Comparison of ENCODE assay signal across 14 cellular contexts in the genomic region with DNA sequence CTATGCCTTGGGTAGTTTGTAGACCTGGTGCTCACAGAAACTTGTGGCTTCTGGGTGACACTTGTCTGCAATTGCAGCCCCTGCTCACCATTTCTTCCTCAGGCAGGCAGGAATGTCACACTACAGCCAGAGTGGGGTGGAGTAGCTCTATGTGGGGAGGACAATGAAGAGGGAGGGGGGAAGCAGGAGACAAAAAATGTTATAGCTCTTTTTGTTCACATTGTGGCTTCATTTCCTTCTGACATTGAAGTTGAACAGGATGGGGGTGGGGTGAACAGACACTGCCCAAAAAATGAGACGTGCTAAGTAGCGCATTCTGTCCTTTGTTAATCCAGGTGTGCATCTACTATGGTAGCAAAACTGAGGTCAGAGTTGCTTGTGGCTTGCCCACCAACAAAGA. TPM values are rescaled to one million over a fixed set of nuclear protein-coding genes. Genes with fewer than 3 reads are reported as not detected.
DNase-seq lines count a peak whose midpoint lies in the region; ATAC-seq, FAIRE-seq and TF ChIP-seq lines count a peak whose summit lies in the region.
"Had no signal": no experiment of that assay in that cellular context is flagged by ENCODE, and none has a peak within 500 bp of the region (broad histone marks: within the 10 kb centered on the region; RNA-seq: fewer than 3 reads in every experiment).

A gene with protein sequence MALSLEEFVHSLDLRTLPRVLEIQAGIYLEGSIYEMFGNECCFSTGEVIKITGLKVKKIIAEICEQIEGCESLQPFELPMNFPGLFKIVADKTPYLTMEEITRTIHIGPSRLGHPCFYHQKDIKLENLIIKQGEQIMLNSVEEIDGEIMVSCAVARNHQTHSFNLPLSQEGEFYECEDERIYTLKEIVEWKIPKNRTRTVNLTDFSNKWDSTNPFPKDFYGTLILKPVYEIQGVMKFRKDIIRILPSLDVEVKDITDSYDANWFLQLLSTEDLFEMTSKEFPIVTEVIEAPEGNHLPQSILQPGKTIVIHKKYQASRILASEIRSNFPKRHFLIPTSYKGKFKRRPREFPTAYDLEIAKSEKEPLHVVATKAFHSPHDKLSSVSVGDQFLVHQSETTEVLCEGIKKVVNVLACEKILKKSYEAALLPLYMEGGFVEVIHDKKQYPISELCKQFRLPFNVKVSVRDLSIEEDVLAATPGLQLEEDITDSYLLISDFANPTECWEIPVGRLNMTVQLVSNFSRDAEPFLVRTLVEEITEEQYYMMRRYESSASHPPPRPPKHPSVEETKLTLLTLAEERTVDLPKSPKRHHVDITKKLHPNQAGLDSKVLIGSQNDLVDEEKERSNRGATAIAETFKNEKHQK (minus strand): TSS at position 124 of the 400 bp plus-strand sequence. CDS start 126 bp downstream, outside the sequence.

- peak within 1 kb of the TSS; percentile 91 for H3K4me3 Mint-ChIP-seq in activated CD4-positive, alpha-beta T cell treated with anti-CD3 and anti-CD28 coated beads for 36 hours
- H3K4me3 Mint-ChIP-seq in activated CD8-positive, alpha-beta memory T cell treated with anti-CD3 and anti-CD28 coated beads, Interleukin-2, amount 10 ng/mL, durations not matched to agents 7 days and 5 days, result peak within 1 kb of the TSS; percentile 97
- H3K4me3 Mint-ChIP-seq: HFFc6 had no signal

- DNase-seq in activated CD4-positive, alpha-beta T cell treated with anti-CD3 and anti-CD28 coated beads for 36 hours, result peak; percentile 64
- no peak for DNase-seq in activated CD4-positive, alpha-beta T cell treated with anti-CD3 and anti-CD28 coated beads for 1 hour
- DNase-seq in activated CD8-positive, alpha-beta memory T cell treated with anti-CD3 and anti-CD28 coated beads, Interleukin-2, amount 10 ng/mL, durations not matched to agents 7 days and 5 days, result peak; percentile 82
- DNase-seq in effector memory CD4-positive, alpha-beta T cell, result peak in 2 of 3 donors; percentile 3 to 16
- DNase-seq in transverse colon (peak; percentile 10), middle frontal gyrus (ENCODE audit: extremely low spot score, low spot score) (no peak), H54 (ENCODE audit: insufficient read length, low spot score) (no peak), GM13977 (ENCODE audit: low spot score) (no peak)
- DNase-seq: anterior cingulate cortex, HFFc6, left cardiac atrium, PC-3 had no signal

- H3K4me3 ChIP-seq in effector memory CD4-positive, alpha-beta T cell (ENCODE audit: insufficient read depth, low read depth, low read length, poor library complexity, severe bottlenecking), result peak within 1 kb of the TSS; percentile 61
- H3K4me3 ChIP-seq in transverse colon, result peak within 1 kb of the TSS in 1 of 4 donors; percentile 2

- peaks cover 8% of the 10 kb centered on the region for H3K9me3 Mint-ChIP-seq in activated CD4-positive, alpha-beta T cell treated with anti-CD3 and anti-CD28 coated beads for 36 hours (ENCODE audit: low read depth)
- no peaks in the 10 kb centered on the region for H3K9me3 Mint-ChIP-seq in activated CD8-positive, alpha-beta memory T cell treated with anti-CD3 and anti-CD28 coated beads, Interleukin-2, amount 10 ng/mL, durations not matched to agents 7 days and 5 days (ENCODE audit: low read depth)
- H3K9me3 Mint-ChIP-seq: HFFc6 had no signal

- POLR2A ChIA-PET in activated CD4-positive, alpha-beta T cell treated with anti-CD3 and anti-CD28 coated beads for 36 hours (lab: Charles Lee), result no interaction called here

- peaks cover 17% of the 10 kb centered on the region for H3K36me3 Mint-ChIP-seq in activated CD4-positive, alpha-beta T cell treated with anti-CD3 and anti-CD28 coated beads for 36 hours (ENCODE audit: low read depth)
- peaks cover 47% of the 10 kb centered on the region for H3K36me3 Mint-ChIP-seq in activated CD8-positive, alpha-beta memory T cell treated with anti-CD3 and anti-CD28 coated beads, Interleukin-2, amount 10 ng/mL, durations not matched to agents 7 days and 5 days

- TF ChIP-seq POLR2A in transverse colon (IDR thresholded peaks at IDR 0.05) (no peak), H54 (IDR thresholded peaks at IDR 0.05; ENCODE audit: low read depth, low read length) (no peak)

- peaks cover 66% of the 10 kb centered on the region for H3K4me1 Mint-ChIP-seq in activated CD4-positive, alpha-beta T cell treated with anti-CD3 and anti-CD28 coated beads for 36 hours
- peaks cover 45% of the 10 kb centered on the region for H3K4me1 Mint-ChIP-seq in activated CD8-positive, alpha-beta memory T cell treated with anti-CD3 and anti-CD28 coated beads, Interleukin-2, amount 10 ng/mL, durations not matched to agents 7 days and 5 days

- H3K27ac ChIP-seq in effector memory CD4-positive, alpha-beta T cell (ENCODE audit: insufficient read depth, low read length, poor library complexity, severe bottlenecking), result peak within 1 kb of the TSS; percentile 75
- peak within 1 kb of the TSS in 2 of 4 donors; percentile 4 to 18 for H3K27ac ChIP-seq in transverse colon
- H3K27ac ChIP-seq: 22Rv1 had no signal

- no peaks in the 10 kb centered on the region for H3K9me3 ChIP-seq in effector memory CD4-positive, alpha-beta T cell (ENCODE audit: control insufficient read depth, low read length)
- H3K9me3 ChIP-seq in transverse colon, result no peaks in the 10 kb centered on the region

- peak; percentile 67 for ATAC-seq in activated CD4-positive, alpha-beta T cell treated with anti-CD3 and anti-CD28 coated beads for 36 hours
- ATAC-seq in activated CD8-positive, alpha-beta memory T cell treated with anti-CD3 and anti-CD28 coated beads, Interleukin-2, amount 10 ng/mL, durations not matched to agents 7 days and 5 days, result peak; percentile 53
- ATAC-seq: PC-3 had no signal

- H3K27me3 ChIP-seq in effector memory CD4-positive, alpha-beta T cell (replicated peaks; ENCODE audit: control insufficient read depth, insufficient read depth, low read length, poor library complexity, severe bottlenecking), result no peaks in the 10 kb centered on the region
- H3K27me3 ChIP-seq in transverse colon, result no peaks in the 10 kb centered on the region

- no peak for FAIRE-seq in H54 (lab: Jason Lieb, UNC)

- H3K27ac Mint-ChIP-seq in activated CD4-positive, alpha-beta T cell treated with anti-CD3 and anti-CD28 coated beads for 36 hours, result peak within 1 kb of the TSS; percentile 97
- H3K27ac Mint-ChIP-seq in activated CD8-positive, alpha-beta memory T cell treated with anti-CD3 and anti-CD28 coated beads, Interleukin-2, amount 10 ng/mL, durations not matched to agents 7 days and 5 days, result peak within 1 kb of the TSS; percentile 94
- H3K27ac Mint-ChIP-seq: HFFc6 had no signal

- 69 to 76% methylated on average over 2 of the region's 2 CpGs for WGBS in transverse colon (ENCODE audit: low coverage in 1 of 2), 2 donors

- H3K27me3 Mint-ChIP-seq in activated CD4-positive, alpha-beta T cell treated with anti-CD3 and anti-CD28 coated beads for 36 hours, result no peaks in the 10 kb centered on the region
- H3K27me3 Mint-ChIP-seq in activated CD8-positive, alpha-beta memory T cell treated with anti-CD3 and anti-CD28 coated beads, Interleukin-2, amount 10 ng/mL, durations not matched to agents 7 days and 5 days, result no peaks in the 10 kb centered on the region

- in situ Hi-C loops in transverse colon (cut with MboI; ENCODE audit: low pct_ligation_motif_present in 1 of 4, low pct_unique_long_range_greater_than_20kb in 1 of 4, low sequenced_read_pairs in 3 of 4) (no loop called here), GM13977 (cut with MboI; ENCODE audit: low pct_unique_long_range_greater_than_20kb, low sequenced_read_pairs, unreplicated experiment) (no loop called here)

- no peak for TF ChIP-seq EP300 in transverse colon (IDR thresholded peaks at IDR 0.05; ENCODE audit: low read depth)

- no peak for TF ChIP-seq CTCF in transverse colon (IDR thresholded peaks at IDR 0.05)
- TF ChIP-seq CTCF in GM13977 (IDR thresholded peaks at IDR 0.05; ENCODE audit: extremely low read depth, insufficient read depth, missing control alignments), result no peak

- peaks cover 22% of the 10 kb centered on the region for H3K4me1 ChIP-seq in effector memory CD4-positive, alpha-beta T cell (ENCODE audit: control insufficient read depth, insufficient read depth, low read length, poor library complexity, severe bottlenecking)
- no peaks in the 10 kb centered on the region for H3K4me1 ChIP-seq in transverse colon

- intact Hi-C loops in activated CD4-positive, alpha-beta T cell treated with anti-CD3 and anti-CD28 coated beads for 36 hours (cut with DNase I, micrococcal nuclease), result loop anchor here (1.0 to 10.0 kb wide), 4 partner anchors 7 to 426 kb away; no protein-coding TSS in a partner anchor
- intact Hi-C loops in transverse colon (cut with DNase I; ENCODE audit: low total_unique reads), result no loop called here

- CTCF ChIA-PET in activated CD4-positive, alpha-beta T cell treated with anti-CD3 and anti-CD28 coated beads for 36 hours (lab: Charles Lee), result interaction anchor here (0.7 to 1.6 kb wide), 6 partner anchors 8 to 164 kb away, joined by 3 to 4 read pairs (median 4); no protein-coding TSS in a partner anchor
- CTCF ChIA-PET in activated CD8-positive, alpha-beta memory T cell treated with anti-CD3 and anti-CD28 coated beads, Interleukin-2, amount 10 ng/mL, durations not matched to agents 7 days and 5 days (lab: Charles Lee), result interaction anchor here (0.7 to 2.9 kb wide), 10 partner anchors 9 to 84 kb away, joined by 3 to 15 read pairs (median 4); no protein-coding TSS in a partner anchor

- H3K36me3 ChIP-seq in effector memory CD4-positive, alpha-beta T cell (ENCODE audit: control insufficient read depth, insufficient read depth, low read length), result no peaks in the 10 kb centered on the region
- H3K36me3 ChIP-seq in transverse colon, result no peaks in the 10 kb centered on the region

RNA-seq across cellular contexts. Expression of the gene that starts here (rescaled TPM):
- 10 to 100 TPM; 22.9 to 24.5 TPM for total RNA-seq in activated CD4-positive, alpha-beta T cell treated with anti-CD3 and anti-CD28 coated beads for 36 hours
- total RNA-seq in activated CD8-positive, alpha-beta memory T cell treated with anti-CD3 and anti-CD28 coated beads, Interleukin-2, amount 10 ng/mL, durations not matched to agents 7 days and 5 days, result 100 to 1,000 TPM; 107 to 133 TPM
- 1 to 10 TPM; 1.1 to 6.0 (median 3.9) TPM for total RNA-seq in transverse colon
- total RNA-seq: glomerular endothelial cell, PC-3 had no signal

Comparison
In these comparisons a context has a peak if more than half of its experiments do, and no peak if none do; other contexts are left out.
1. RNA of the gene that starts here (total RNA-seq): 107 to 133 TPM in activated CD8-positive, alpha-beta memory T cell treated with anti-CD3 and anti-CD28 coated beads, Interleukin-2, amount 10 ng/mL, durations not matched to agents 7 days and 5 days; 22.9 to 24.5 TPM in activated CD4-positive, alpha-beta T cell treated with anti-CD3 and anti-CD28 coated beads for 36 hours and 1.1 to 6.0 TPM in transverse colon; every median in the first group is over 4 times any median in the second.
2. DNase-seq: peak in activated CD4-positive, alpha-beta T cell treated with anti-CD3 and anti-CD28 coated beads for 36 hours (single experiment), activated CD8-positive, alpha-beta memory T cell treated with anti-CD3 and anti-CD28 coated beads, Interleukin-2, amount 10 ng/mL, durations not matched to agents 7 days and 5 days (single experiment), effector memory CD4-positive, alpha-beta T cell (2 of 3) and transverse colon (single experiment); none in activated CD4-positive, alpha-beta T cell treated with anti-CD3 and anti-CD28 coated beads for 1 hour (single experiment), middle frontal gyrus (single experiment), H54 (single experiment) and GM13977 (single experiment).